Comparison of ENCODE assay signal across 1 cellular context in the genomic region with DNA sequence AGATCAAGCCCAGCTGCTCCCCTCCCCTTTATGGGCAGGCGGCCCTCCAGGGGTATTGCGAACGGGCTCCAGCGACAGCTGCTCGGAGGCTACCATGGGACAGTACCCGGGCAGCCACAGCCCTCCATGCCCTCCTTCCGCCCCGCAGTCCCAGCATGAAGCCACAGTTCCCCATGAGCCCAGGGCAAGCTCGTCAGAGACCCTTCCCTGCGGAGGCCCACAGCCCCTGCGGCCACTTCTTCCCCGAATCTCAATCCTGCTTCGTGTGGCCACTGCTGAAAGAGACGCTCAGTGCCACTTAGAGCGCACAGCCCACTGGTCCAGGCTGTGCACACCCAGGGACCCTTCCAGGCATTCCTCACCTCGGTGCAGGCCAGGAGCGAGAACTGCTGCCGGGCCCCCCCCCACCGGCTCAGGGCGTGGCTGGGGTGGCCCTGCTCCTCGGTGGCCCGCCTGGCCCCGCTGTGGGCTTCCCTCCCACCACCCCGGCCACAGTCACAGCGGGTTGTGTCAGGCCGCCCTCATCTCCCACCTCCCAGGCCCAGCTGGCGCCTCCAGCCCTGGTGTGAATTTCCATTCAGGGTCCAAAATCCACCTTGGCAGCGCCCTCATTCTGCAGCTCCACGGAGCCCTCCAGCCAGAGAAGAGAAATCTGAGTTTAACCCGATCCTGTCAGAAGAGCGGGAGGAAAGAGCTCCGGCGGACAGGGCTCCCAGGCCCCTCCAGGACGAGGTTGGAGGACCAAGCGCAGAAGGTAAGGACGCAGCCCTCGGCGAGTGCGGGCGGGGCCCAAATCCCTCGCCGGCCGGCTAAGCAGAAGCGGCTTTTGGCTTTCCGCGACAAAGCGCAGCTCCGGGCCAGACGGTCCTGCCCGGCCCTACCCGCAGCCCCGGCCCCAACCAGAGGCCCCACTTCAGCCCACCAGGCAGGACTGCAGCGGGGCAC.
TF ChIP-seq lines count a peak whose summit lies in the region.

No MANE protein-coding gene starts in this region.

TF ChIP-seq in HepG2, 621 proteins besides CTCF, POLR2A, EP300 and RAD21 (continued from another document and continues in another):
- TF ChIP-seq, protein P1, sequence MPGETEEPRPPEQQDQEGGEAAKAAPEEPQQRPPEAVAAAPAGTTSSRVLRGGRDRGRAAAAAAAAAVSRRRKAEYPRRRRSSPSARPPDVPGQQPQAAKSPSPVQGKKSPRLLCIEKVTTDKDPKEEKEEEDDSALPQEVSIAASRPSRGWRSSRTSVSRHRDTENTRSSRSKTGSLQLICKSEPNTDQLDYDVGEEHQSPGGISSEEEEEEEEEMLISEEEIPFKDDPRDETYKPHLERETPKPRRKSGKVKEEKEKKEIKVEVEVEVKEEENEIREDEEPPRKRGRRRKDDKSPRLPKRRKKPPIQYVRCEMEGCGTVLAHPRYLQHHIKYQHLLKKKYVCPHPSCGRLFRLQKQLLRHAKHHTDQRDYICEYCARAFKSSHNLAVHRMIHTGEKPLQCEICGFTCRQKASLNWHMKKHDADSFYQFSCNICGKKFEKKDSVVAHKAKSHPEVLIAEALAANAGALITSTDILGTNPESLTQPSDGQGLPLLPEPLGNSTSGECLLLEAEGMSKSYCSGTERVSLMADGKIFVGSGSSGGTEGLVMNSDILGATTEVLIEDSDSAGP (CRISPR knock-in tag; IDR thresholded peaks at IDR 0.05; ENCODE audit: borderline replicate concordance): peak; percentile 92
- peak; percentile 91 for TF ChIP-seq GATAD2A (CRISPR knock-in tag; IDR thresholded peaks at IDR 0.05)
- no peak for TF ChIP-seq ZMYM2 (CRISPR knock-in tag; IDR thresholded peaks at IDR 0.05)
- TF ChIP-seq, protein P2, sequence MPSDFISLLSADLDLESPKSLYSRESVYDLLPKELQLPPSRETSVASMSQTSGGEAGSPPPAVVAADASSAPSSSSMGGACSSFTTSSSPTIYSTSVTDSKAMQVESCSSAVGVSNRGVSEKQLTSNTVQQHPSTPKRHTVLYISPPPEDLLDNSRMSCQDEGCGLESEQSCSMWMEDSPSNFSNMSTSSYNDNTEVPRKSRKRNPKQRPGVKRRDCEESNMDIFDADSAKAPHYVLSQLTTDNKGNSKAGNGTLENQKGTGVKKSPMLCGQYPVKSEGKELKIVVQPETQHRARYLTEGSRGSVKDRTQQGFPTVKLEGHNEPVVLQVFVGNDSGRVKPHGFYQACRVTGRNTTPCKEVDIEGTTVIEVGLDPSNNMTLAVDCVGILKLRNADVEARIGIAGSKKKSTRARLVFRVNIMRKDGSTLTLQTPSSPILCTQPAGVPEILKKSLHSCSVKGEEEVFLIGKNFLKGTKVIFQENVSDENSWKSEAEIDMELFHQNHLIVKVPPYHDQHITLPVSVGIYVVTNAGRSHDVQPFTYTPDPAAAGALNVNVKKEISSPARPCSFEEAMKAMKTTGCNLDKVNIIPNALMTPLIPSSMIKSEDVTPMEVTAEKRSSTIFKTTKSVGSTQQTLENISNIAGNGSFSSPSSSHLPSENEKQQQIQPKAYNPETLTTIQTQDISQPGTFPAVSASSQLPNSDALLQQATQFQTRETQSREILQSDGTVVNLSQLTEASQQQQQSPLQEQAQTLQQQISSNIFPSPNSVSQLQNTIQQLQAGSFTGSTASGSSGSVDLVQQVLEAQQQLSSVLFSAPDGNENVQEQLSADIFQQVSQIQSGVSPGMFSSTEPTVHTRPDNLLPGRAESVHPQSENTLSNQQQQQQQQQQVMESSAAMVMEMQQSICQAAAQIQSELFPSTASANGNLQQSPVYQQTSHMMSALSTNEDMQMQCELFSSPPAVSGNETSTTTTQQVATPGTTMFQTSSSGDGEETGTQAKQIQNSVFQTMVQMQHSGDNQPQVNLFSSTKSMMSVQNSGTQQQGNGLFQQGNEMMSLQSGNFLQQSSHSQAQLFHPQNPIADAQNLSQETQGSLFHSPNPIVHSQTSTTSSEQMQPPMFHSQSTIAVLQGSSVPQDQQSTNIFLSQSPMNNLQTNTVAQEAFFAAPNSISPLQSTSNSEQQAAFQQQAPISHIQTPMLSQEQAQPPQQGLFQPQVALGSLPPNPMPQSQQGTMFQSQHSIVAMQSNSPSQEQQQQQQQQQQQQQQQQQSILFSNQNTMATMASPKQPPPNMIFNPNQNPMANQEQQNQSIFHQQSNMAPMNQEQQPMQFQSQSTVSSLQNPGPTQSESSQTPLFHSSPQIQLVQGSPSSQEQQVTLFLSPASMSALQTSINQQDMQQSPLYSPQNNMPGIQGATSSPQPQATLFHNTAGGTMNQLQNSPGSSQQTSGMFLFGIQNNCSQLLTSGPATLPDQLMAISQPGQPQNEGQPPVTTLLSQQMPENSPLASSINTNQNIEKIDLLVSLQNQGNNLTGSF (CRISPR knock-in tag; IDR thresholded peaks at IDR 0.05): no peak; the same call in 1 of the 2 replicates
- TF ChIP-seq, protein P3, sequence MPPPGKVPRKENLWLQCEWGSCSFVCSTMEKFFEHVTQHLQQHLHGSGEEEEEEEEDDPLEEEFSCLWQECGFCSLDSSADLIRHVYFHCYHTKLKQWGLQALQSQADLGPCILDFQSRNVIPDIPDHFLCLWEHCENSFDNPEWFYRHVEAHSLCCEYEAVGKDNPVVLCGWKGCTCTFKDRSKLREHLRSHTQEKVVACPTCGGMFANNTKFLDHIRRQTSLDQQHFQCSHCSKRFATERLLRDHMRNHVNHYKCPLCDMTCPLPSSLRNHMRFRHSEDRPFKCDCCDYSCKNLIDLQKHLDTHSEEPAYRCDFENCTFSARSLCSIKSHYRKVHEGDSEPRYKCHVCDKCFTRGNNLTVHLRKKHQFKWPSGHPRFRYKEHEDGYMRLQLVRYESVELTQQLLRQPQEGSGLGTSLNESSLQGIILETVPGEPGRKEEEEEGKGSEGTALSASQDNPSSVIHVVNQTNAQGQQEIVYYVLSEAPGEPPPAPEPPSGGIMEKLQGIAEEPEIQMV (CRISPR knock-in tag; IDR thresholded peaks at IDR 0.05; ENCODE audit: low read depth): peak; percentile 22
- no peak for TF ChIP-seq TCF7 (IDR thresholded peaks at IDR 0.05; ENCODE audit: low read depth)
- TF ChIP-seq HHEX (CRISPR knock-in tag; IDR thresholded peaks at IDR 0.05): no peak
- TF ChIP-seq, protein P4, sequence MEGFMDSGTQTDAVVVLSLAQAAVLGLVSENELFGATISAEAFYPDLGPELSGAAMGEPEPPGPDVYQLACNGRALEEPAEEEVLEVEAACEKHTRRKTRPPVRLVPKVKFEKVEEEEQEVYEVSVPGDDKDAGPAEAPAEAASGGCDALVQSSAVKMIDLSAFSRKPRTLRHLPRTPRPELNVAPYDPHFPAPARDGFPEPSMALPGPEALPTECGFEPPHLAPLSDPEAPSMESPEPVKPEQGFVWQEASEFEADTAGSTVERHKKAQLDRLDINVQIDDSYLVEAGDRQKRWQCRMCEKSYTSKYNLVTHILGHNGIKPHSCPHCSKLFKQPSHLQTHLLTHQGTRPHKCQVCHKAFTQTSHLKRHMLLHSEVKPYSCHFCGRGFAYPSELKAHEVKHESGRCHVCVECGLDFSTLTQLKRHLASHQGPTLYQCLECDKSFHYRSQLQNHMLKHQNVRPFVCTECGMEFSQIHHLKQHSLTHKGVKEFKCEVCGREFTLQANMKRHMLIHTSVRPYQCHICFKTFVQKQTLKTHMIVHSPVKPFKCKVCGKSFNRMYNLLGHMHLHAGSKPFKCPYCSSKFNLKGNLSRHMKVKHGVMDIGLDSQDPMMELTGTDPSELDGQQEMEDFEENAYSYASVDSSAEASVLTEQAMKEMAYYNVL (CRISPR knock-in tag; IDR thresholded peaks at IDR 0.05; ENCODE audit: borderline replicate concordance): peak; percentile 40; the same call in 1 of the 2 replicates
- no peak; the same call in 1 of the 2 replicates for TF ChIP-seq ZFP37 (CRISPR knock-in tag; IDR thresholded peaks at IDR 0.05; ENCODE audit: borderline replicate concordance)
- TF ChIP-seq ZNF83 (CRISPR knock-in tag; IDR thresholded peaks at IDR 0.05; ENCODE audit: borderline replicate concordance): no peak
- TF ChIP-seq ZKSCAN1 (IDR thresholded peaks at IDR 0.05; ENCODE audit: low read length): no peak
- TF ChIP-seq ZC3H4 (CRISPR knock-in tag; IDR thresholded peaks at IDR 0.05; ENCODE audit: borderline replicate concordance): no peak
- peak; percentile 70 for TF ChIP-seq ZSCAN9 (CRISPR knock-in tag; IDR thresholded peaks at IDR 0.05; ENCODE audit: borderline replicate concordance)
- TF ChIP-seq ZNF652 (CRISPR knock-in tag; IDR thresholded peaks at IDR 0.05; ENCODE audit: borderline replicate concordance, low read depth): peak; percentile 97
- TF ChIP-seq, protein P5, sequence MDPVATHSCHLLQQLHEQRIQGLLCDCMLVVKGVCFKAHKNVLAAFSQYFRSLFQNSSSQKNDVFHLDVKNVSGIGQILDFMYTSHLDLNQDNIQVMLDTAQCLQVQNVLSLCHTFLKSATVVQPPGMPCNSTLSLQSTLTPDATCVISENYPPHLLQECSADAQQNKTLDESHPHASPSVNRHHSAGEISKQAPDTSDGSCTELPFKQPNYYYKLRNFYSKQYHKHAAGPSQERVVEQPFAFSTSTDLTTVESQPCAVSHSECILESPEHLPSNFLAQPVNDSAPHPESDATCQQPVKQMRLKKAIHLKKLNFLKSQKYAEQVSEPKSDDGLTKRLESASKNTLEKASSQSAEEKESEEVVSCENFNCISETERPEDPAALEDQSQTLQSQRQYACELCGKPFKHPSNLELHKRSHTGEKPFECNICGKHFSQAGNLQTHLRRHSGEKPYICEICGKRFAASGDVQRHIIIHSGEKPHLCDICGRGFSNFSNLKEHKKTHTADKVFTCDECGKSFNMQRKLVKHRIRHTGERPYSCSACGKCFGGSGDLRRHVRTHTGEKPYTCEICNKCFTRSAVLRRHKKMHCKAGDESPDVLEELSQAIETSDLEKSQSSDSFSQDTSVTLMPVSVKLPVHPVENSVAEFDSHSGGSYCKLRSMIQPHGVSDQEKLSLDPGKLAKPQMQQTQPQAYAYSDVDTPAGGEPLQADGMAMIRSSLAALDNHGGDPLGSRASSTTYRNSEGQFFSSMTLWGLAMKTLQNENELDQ (CRISPR knock-in tag; IDR thresholded peaks at IDR 0.05; ENCODE audit: borderline replicate concordance): no peak
- TF ChIP-seq ZNF567 (CRISPR knock-in tag; IDR thresholded peaks at IDR 0.05; ENCODE audit: borderline replicate concordance): no peak; the same call in 1 of the 2 replicates
- TF ChIP-seq HMG20B (CRISPR knock-in tag; conservative IDR thresholded peaks at IDR 0.05): no peak; the same call in 1 of the 2 replicates
- no peak for TF ChIP-seq SNRNP70 (IDR thresholded peaks at IDR 0.05; ENCODE audit: low read depth, low read length)
- TF ChIP-seq NFE2L2 (IDR thresholded peaks at IDR 0.05; ENCODE audit: low read length): no peak
- TF ChIP-seq, protein P6, sequence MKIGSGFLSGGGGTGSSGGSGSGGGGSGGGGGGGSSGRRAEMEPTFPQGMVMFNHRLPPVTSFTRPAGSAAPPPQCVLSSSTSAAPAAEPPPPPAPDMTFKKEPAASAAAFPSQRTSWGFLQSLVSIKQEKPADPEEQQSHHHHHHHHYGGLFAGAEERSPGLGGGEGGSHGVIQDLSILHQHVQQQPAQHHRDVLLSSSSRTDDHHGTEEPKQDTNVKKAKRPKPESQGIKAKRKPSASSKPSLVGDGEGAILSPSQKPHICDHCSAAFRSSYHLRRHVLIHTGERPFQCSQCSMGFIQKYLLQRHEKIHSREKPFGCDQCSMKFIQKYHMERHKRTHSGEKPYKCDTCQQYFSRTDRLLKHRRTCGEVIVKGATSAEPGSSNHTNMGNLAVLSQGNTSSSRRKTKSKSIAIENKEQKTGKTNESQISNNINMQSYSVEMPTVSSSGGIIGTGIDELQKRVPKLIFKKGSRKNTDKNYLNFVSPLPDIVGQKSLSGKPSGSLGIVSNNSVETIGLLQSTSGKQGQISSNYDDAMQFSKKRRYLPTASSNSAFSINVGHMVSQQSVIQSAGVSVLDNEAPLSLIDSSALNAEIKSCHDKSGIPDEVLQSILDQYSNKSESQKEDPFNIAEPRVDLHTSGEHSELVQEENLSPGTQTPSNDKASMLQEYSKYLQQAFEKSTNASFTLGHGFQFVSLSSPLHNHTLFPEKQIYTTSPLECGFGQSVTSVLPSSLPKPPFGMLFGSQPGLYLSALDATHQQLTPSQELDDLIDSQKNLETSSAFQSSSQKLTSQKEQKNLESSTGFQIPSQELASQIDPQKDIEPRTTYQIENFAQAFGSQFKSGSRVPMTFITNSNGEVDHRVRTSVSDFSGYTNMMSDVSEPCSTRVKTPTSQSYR (CRISPR knock-in tag; IDR thresholded peaks at IDR 0.05; ENCODE audit: borderline replicate concordance): 0 out of 2 replicates have a peak, but pooled peaks have one; percentile 31
- TF ChIP-seq NCOA1 (CRISPR knock-in tag; IDR thresholded peaks at IDR 0.05): peak; percentile 64; the same call in 1 of the 2 replicates
- TF ChIP-seq, protein P7, sequence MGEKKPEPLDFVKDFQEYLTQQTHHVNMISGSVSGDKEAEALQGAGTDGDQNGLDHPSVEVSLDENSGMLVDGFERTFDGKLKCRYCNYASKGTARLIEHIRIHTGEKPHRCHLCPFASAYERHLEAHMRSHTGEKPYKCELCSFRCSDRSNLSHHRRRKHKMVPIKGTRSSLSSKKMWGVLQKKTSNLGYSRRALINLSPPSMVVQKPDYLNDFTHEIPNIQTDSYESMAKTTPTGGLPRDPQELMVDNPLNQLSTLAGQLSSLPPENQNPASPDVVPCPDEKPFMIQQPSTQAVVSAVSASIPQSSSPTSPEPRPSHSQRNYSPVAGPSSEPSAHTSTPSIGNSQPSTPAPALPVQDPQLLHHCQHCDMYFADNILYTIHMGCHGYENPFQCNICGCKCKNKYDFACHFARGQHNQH (CRISPR knock-in tag; IDR thresholded peaks at IDR 0.05): peak; percentile 73; the same call in 1 of the 2 replicates
- TF ChIP-seq, protein P8, sequence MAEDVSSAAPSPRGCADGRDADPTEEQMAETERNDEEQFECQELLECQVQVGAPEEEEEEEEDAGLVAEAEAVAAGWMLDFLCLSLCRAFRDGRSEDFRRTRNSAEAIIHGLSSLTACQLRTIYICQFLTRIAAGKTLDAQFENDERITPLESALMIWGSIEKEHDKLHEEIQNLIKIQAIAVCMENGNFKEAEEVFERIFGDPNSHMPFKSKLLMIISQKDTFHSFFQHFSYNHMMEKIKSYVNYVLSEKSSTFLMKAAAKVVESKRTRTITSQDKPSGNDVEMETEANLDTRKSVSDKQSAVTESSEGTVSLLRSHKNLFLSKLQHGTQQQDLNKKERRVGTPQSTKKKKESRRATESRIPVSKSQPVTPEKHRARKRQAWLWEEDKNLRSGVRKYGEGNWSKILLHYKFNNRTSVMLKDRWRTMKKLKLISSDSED (CRISPR knock-in tag; IDR thresholded peaks at IDR 0.05): no peak
- peak; percentile 87 for TF ChIP-seq TMF1 (CRISPR knock-in tag; IDR thresholded peaks at IDR 0.05; ENCODE audit: low read depth)
- no peak for TF ChIP-seq EHMT2 (IDR thresholded peaks at IDR 0.05; ENCODE audit: borderline replicate concordance, low read depth, low read length)
- no peak for TF ChIP-seq NFATC3 (CRISPR knock-in tag; IDR thresholded peaks at IDR 0.05)
- TF ChIP-seq TCF12 (IDR thresholded peaks at IDR 0.05): no peak
- peak; percentile 66 for TF ChIP-seq TCF12 (CRISPR knock-in tag; IDR thresholded peaks at IDR 0.05)
- no peak for TF ChIP-seq ATRX (CRISPR knock-in tag; IDR thresholded peaks at IDR 0.05; ENCODE audit: borderline replicate concordance)
- TF ChIP-seq NFKBIZ (CRISPR knock-in tag; IDR thresholded peaks at IDR 0.05): no peak
- TF ChIP-seq ARHGAP35 (CRISPR knock-in tag; IDR thresholded peaks at IDR 0.05; ENCODE audit: borderline replicate concordance): no peak; the same call in 1 of the 2 replicates
- no peak for TF ChIP-seq ZNF354B (CRISPR knock-in tag; IDR thresholded peaks at IDR 0.05)
- peak in 1 of 2 experiments; percentile 88; a peak in 2 of 4 replicates for TF ChIP-seq KLF16 (CRISPR knock-in tag; IDR thresholded peaks at IDR 0.05)
- TF ChIP-seq TAF1 (CRISPR knock-in tag; IDR thresholded peaks at IDR 0.05): peak; percentile 58; the same call in 1 of the 2 replicates
- TF ChIP-seq HOXA5 (CRISPR knock-in tag; IDR thresholded peaks at IDR 0.05): no peak; the same call in 1 of the 2 replicates
